Comparison of ENCODE assay signal across 1 cellular context in genomic region chr22:30261134-30261533, GRCh38.
TF ChIP-seq lines count a peak whose summit lies in the region.

No MANE protein-coding gene starts in this region.

TF ChIP-seq in HepG2, 621 proteins besides CTCF, POLR2A, EP300 and RAD21:
- TF ChIP-seq ZNF772 (CRISPR knock-in tag; IDR thresholded peaks at IDR 0.05) (no peak), KDM1A (CRISPR knock-in tag; IDR thresholded peaks at IDR 0.05) (no peak), WIZ (CRISPR knock-in tag; IDR thresholded peaks at IDR 0.05) (no peak), NFE2 (CRISPR knock-in tag; IDR thresholded peaks at IDR 0.05) (peak; percentile 65; the same call in 1 of the 2 replicates), ZNF883 (CRISPR knock-in tag; IDR thresholded peaks at IDR 0.05; ENCODE audit: not compliant biosample characterization) (no peak), ZNF790 (CRISPR knock-in tag; IDR thresholded peaks at IDR 0.05; ENCODE audit: borderline replicate concordance) (no peak), CEBPB (IDR thresholded peaks at IDR 0.05; ENCODE audit: borderline replicate concordance, low read depth, low read length) (peak; percentile 58; the same call in 1 of the 2 replicates), ZNF782 (CRISPR knock-in tag; IDR thresholded peaks at IDR 0.05; ENCODE audit: borderline replicate concordance) (no peak), MEIS1 (CRISPR knock-in tag; IDR thresholded peaks at IDR 0.05; ENCODE audit: borderline replicate concordance) (no peak), ZBTB21 (CRISPR knock-in tag; IDR thresholded peaks at IDR 0.05) (peak; percentile 67; the same call in 1 of the 2 replicates), ZBTB39 (CRISPR knock-in tag; IDR thresholded peaks at IDR 0.05) (no peak), FOXO1 (CRISPR knock-in tag; IDR thresholded peaks at IDR 0.05) (no peak), ZNF652 (CRISPR knock-in tag; IDR thresholded peaks at IDR 0.05; ENCODE audit: borderline replicate concordance, low read depth) (no peak), YEATS2 (CRISPR knock-in tag; IDR thresholded peaks at IDR 0.05; ENCODE audit: borderline replicate concordance) (no peak), KDM2A (CRISPR knock-in tag; IDR thresholded peaks at IDR 0.05; ENCODE audit: borderline replicate concordance, low read depth) (0 out of 2 replicates have a peak, but pooled peaks have one; percentile 12), MAFF (IDR thresholded peaks at IDR 0.05; ENCODE audit: low read depth, low read length) (peak; percentile 46; the same call in 1 of the 2 replicates), CREB1 (IDR thresholded peaks at IDR 0.05) (peak; percentile 35; the same call in 1 of the 2 replicates), CREB1 (CRISPR knock-in tag; IDR thresholded peaks at IDR 0.05) (no peak), ZNF543 (CRISPR knock-in tag; IDR thresholded peaks at IDR 0.05) (no peak), ZNF629 (CRISPR knock-in tag; conservative IDR thresholded peaks at IDR 0.05) (no peak), AKNA (CRISPR knock-in tag; IDR thresholded peaks at IDR 0.05; ENCODE audit: borderline replicate concordance) (no peak), ZNF572 (CRISPR knock-in tag; IDR thresholded peaks at IDR 0.05) (no peak), NFE2L2 (IDR thresholded peaks at IDR 0.05; ENCODE audit: low read length) (peak; percentile 40; the same call in 1 of the 2 replicates), ZNF768 (CRISPR knock-in tag; IDR thresholded peaks at IDR 0.05) (peak; percentile 77), U2AF1 (optimal IDR thresholded peaks at IDR 0.05; ENCODE audit: low read depth, low read length) (no peak), ZNF644 (CRISPR knock-in tag; IDR thresholded peaks at IDR 0.05; ENCODE audit: low read depth) (no peak), FOSL2 (CRISPR knock-in tag; IDR thresholded peaks at IDR 0.05) (peak; percentile 15; the same call in 1 of the 2 replicates), BORCS8-MEF2B (CRISPR knock-in tag; IDR thresholded peaks at IDR 0.05) (no peak), TOE1 (CRISPR knock-in tag; IDR thresholded peaks at IDR 0.05) (no peak)
- TF ChIP-seq, protein P1, sequence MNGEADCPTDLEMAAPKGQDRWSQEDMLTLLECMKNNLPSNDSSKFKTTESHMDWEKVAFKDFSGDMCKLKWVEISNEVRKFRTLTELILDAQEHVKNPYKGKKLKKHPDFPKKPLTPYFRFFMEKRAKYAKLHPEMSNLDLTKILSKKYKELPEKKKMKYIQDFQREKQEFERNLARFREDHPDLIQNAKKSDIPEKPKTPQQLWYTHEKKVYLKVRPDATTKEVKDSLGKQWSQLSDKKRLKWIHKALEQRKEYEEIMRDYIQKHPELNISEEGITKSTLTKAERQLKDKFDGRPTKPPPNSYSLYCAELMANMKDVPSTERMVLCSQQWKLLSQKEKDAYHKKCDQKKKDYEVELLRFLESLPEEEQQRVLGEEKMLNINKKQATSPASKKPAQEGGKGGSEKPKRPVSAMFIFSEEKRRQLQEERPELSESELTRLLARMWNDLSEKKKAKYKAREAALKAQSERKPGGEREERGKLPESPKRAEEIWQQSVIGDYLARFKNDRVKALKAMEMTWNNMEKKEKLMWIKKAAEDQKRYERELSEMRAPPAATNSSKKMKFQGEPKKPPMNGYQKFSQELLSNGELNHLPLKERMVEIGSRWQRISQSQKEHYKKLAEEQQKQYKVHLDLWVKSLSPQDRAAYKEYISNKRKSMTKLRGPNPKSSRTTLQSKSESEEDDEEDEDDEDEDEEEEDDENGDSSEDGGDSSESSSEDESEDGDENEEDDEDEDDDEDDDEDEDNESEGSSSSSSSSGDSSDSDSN (CRISPR knock-in tag; IDR thresholded peaks at IDR 0.05) = no peak
- TF ChIP-seq, protein P2, sequence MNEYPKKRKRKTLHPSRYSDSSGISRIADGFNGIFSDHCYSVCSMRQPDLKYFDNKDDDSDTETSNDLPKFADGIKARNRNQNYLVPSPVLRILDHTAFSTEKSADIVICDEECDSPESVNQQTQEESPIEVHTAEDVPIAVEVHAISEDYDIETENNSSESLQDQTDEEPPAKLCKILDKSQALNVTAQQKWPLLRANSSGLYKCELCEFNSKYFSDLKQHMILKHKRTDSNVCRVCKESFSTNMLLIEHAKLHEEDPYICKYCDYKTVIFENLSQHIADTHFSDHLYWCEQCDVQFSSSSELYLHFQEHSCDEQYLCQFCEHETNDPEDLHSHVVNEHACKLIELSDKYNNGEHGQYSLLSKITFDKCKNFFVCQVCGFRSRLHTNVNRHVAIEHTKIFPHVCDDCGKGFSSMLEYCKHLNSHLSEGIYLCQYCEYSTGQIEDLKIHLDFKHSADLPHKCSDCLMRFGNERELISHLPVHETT (CRISPR knock-in tag; conservative IDR thresholded peaks at IDR 0.05) = no peak
- TF ChIP-seq, protein P3, sequence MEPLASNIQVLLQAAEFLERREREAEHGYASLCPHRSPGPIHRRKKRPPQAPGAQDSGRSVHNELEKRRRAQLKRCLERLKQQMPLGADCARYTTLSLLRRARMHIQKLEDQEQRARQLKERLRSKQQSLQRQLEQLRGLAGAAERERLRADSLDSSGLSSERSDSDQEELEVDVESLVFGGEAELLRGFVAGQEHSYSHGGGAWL (CRISPR knock-in tag; IDR thresholded peaks at IDR 0.05) = no peak
- TF ChIP-seq, protein P4, sequence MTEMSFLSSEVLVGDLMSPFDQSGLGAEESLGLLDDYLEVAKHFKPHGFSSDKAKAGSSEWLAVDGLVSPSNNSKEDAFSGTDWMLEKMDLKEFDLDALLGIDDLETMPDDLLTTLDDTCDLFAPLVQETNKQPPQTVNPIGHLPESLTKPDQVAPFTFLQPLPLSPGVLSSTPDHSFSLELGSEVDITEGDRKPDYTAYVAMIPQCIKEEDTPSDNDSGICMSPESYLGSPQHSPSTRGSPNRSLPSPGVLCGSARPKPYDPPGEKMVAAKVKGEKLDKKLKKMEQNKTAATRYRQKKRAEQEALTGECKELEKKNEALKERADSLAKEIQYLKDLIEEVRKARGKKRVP (CRISPR knock-in tag; IDR thresholded peaks at IDR 0.05) = peak in 1 of 2 experiments; percentile 54; a peak in 1 of 4 replicates
